Comparison of ENCODE assay signal across 19 cellular contexts in genomic region chr21:37341254-37341960, GRCh38. TPM values are rescaled to one million over a fixed set of nuclear protein-coding genes. Genes with fewer than 3 reads are reported as not detected.
DNase-seq lines count a peak whose midpoint lies in the region; ATAC-seq and TF ChIP-seq lines count a peak whose summit lies in the region.
"Had no signal": no experiment of that assay in that cellular context is flagged by ENCODE, and none has a peak within 500 bp of the region (broad histone marks: within the 10 kb centered on the region; RNA-seq: fewer than 3 reads in every experiment).

No MANE protein-coding gene starts in this region.

- no peaks in the 10 kb centered on the region for H3K36me3 ChIP-seq in breast epithelium
- H3K36me3 ChIP-seq: right atrium auricular region, uterus had no signal

- H3K27ac ChIP-seq in breast epithelium = no peak overlapping the region
- H3K27ac ChIP-seq in foreskin keratinocyte = peak overlapping the region; percentile 38
- no peak overlapping the region for H3K27ac ChIP-seq in dorsolateral prefrontal cortex
- H3K27ac ChIP-seq: right atrium auricular region, uterus had no signal

- H3K9me3 Mint-ChIP-seq in MCF 10A (ENCODE audit: unreplicated experiment) (peaks cover 13% of the 10 kb centered on the region), type B pancreatic cell (peaks cover 5% of the 10 kb centered on the region)

- POLR2A ChIA-PET in MCF 10A (lab: Yijun Ruan, JAX) = interaction anchor here (0.6 kb wide), 1 partner anchor 799 kb away, joined by 4 read pairs; no protein-coding TSS in a partner anchor

- no peak for TF ChIP-seq POLR2A in breast epithelium (IDR thresholded peaks at IDR 0.05)

- H3K36me3 Mint-ChIP-seq in MCF 10A (ENCODE audit: insufficient read depth, unreplicated experiment) (no peaks in the 10 kb centered on the region), type B pancreatic cell (peaks cover 4% of the 10 kb centered on the region)

- H3K9me3 ChIP-seq in breast epithelium = no peaks in the 10 kb centered on the region
- H3K9me3 ChIP-seq: right atrium auricular region, uterus had no signal

- H3K4me1 Mint-ChIP-seq in MCF 10A (ENCODE audit: insufficient read depth, unreplicated experiment) (peaks cover 25% of the 10 kb centered on the region), type B pancreatic cell (ENCODE audit: unreplicated experiment) (peaks cover 21% of the 10 kb centered on the region)

- no peak overlapping the region for H3K4me3 Mint-ChIP-seq in MCF 10A (ENCODE audit: unreplicated experiment)
- peak overlapping the region; percentile 46 for H3K4me3 Mint-ChIP-seq in type B pancreatic cell
- H3K4me3 Mint-ChIP-seq: activated CD4-positive, alpha-beta memory T cell treated with anti-CD3 and anti-CD28 coated beads for 36 hours; activated naive CD8-positive, alpha-beta T cell treated with anti-CD3 and anti-CD28 coated beads, Interleukin-2, amount 10 ng/mL, durations not matched to agents 7 days and 5 days; activated T-cell treated with anti-CD3 and anti-CD28 coated beads, Interleukin-2, amount 50 U/mL, for 24 hours had no signal

- no peaks in the 10 kb centered on the region for H3K27me3 Mint-ChIP-seq in MCF 10A (ENCODE audit: insufficient read depth, unreplicated experiment)
- no peaks in the 10 kb centered on the region for H3K27me3 Mint-ChIP-seq in type B pancreatic cell
- H3K27me3 Mint-ChIP-seq: activated T-cell treated with anti-CD3 and anti-CD28 coated beads, Interleukin-2, amount 50 U/mL, for 24 hours had no signal

- intact Hi-C loops in MCF 10A (cut with micrococcal nuclease) = no loop called here
- intact Hi-C loops in breast epithelium (cut with DNase I; ENCODE audit: low total_unique reads) = loop anchor here (10.0 kb wide), 1 partner anchor 1323 kb away; no protein-coding TSS in a partner anchor
- intact Hi-C loops in dorsolateral prefrontal cortex (cut with DNase I) = no loop called here

- H3K4me3 ChIP-seq in breast epithelium (no peak overlapping the region), dorsolateral prefrontal cortex (no peak overlapping the region)
- H3K4me3 ChIP-seq: right atrium auricular region, uterus had no signal

- CTCF ChIA-PET in MCF 10A (lab: Yijun Ruan, JAX) = no interaction called here

- BruUV-seq in MCF 10A (replicated peaks; lab: Mats Ljungman, UMichigan) = no TSS peak

- TF ChIP-seq CTCF in MCF 10A (IDR thresholded peaks at IDR 0.05; ENCODE audit: unreplicated experiment) (no peak), breast epithelium (IDR thresholded peaks at IDR 0.05) (no peak), foreskin keratinocyte (conservative IDR thresholded peaks at IDR 0.05) (no peak), type B pancreatic cell (conservative IDR thresholded peaks at IDR 0.05) (no peak), dorsolateral prefrontal cortex (IDR thresholded peaks at IDR 0.05 in 54 of 56, conservative IDR thresholded peaks at IDR 0.05 in 2 of 56; ENCODE audit: low read depth in 1 of 56, partially characterized antibody in 56 of 56) (no peak)

- peak; percentile 58 for ATAC-seq in SK-N-SH treated with all-trans-retinoic acid at 6 μM for 48 hours
- ATAC-seq in foreskin keratinocyte = peak; percentile 50
- no peak for ATAC-seq in GM19463 (IDR thresholded peaks at IDR 0.05; ENCODE audit: unreplicated experiment)

- H3K4me1 ChIP-seq in breast epithelium (no peaks in the 10 kb centered on the region), foreskin keratinocyte (peaks cover 32% of the 10 kb centered on the region)

- H3K27me3 ChIP-seq in breast epithelium (no peaks in the 10 kb centered on the region), foreskin keratinocyte (no peaks in the 10 kb centered on the region), dorsolateral prefrontal cortex (no peaks in the 10 kb centered on the region)
- H3K27me3 ChIP-seq: right atrium auricular region, uterus had no signal

- no peak for DNase-seq in MCF 10A (ENCODE audit: unreplicated experiment)
- no peak for DNase-seq in breast epithelium (ENCODE audit: low spot score in 2 of 2)
- DNase-seq in foreskin keratinocyte = peak; percentile 74 to 91
- no peak for DNase-seq in type B pancreatic cell (ENCODE audit: extremely low spot score, unreplicated experiment)
- no peak for DNase-seq in dorsolateral prefrontal cortex
- DNase-seq in AML-193 (lab: John Stamatoyannopoulos, UW) = no peak
- DNase-seq: activated CD4-positive, alpha-beta memory T cell treated with anti-CD3 and anti-CD28 coated beads for 36 hours; activated naive CD8-positive, alpha-beta T cell treated with anti-CD3 and anti-CD28 coated beads, Interleukin-2, amount 10 ng/mL, durations not matched to agents 7 days and 5 days; activated T-cell treated with anti-CD3 and anti-CD28 coated beads, Interleukin-2, amount 50 U/mL, for 24 hours; central memory CD4-positive, alpha-beta T cell; effector memory CD4-positive, alpha-beta T cell; GOT3; mesendoderm; NCI-H1694 treated with DMSO at 0.1 percent for 48 hours; NCI-H510A; uterus had no signal

- H3K27ac Mint-ChIP-seq in MCF 10A (ENCODE audit: low read depth, unreplicated experiment) = peak overlapping the region; percentile 76
- H3K27ac Mint-ChIP-seq in type B pancreatic cell = peak overlapping the region; percentile 85
- H3K27ac Mint-ChIP-seq: activated CD4-positive, alpha-beta memory T cell treated with anti-CD3 and anti-CD28 coated beads for 36 hours; activated naive CD8-positive, alpha-beta T cell treated with anti-CD3 and anti-CD28 coated beads, Interleukin-2, amount 10 ng/mL, durations not matched to agents 7 days and 5 days; activated T-cell treated with anti-CD3 and anti-CD28 coated beads, Interleukin-2, amount 50 U/mL, for 24 hours had no signal

TF ChIP-seq in SK-N-SH treated with all-trans-retinoic acid at 6 μM for 48 hours, 23 proteins besides CTCF, POLR2A, EP300 and RAD21 (continues in another document):
- TF ChIP-seq TSHZ2 (CRISPR knock-in tag; IDR thresholded peaks at IDR 0.05) (no peak), SNAI2 (CRISPR knock-in tag; IDR thresholded peaks at IDR 0.05) (0 out of 2 replicates have a peak, but pooled peaks have one; percentile 31), ZNF8 (CRISPR knock-in tag; IDR thresholded peaks at IDR 0.05) (no peak), ZFP30 (CRISPR knock-in tag; IDR thresholded peaks at IDR 0.05) (no peak), ZNF565 (CRISPR knock-in tag; conservative IDR thresholded peaks at IDR 0.05; ENCODE audit: low read depth) (no peak), ARNTL (CRISPR knock-in tag; IDR thresholded peaks at IDR 0.05; ENCODE audit: borderline replicate concordance, low read depth) (no peak)
- TF ChIP-seq, protein P1, sequence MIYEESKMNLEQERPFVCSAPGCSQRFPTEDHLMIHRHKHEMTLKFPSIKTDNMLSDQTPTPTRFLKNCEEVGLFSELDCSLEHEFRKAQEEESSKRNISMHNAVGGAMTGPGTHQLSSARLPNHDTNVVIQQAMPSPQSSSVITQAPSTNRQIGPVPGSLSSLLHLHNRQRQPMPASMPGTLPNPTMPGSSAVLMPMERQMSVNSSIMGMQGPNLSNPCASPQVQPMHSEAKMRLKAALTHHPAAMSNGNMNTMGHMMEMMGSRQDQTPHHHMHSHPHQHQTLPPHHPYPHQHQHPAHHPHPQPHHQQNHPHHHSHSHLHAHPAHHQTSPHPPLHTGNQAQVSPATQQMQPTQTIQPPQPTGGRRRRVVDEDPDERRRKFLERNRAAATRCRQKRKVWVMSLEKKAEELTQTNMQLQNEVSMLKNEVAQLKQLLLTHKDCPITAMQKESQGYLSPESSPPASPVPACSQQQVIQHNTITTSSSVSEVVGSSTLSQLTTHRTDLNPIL (CRISPR knock-in tag; IDR thresholded peaks at IDR 0.05; ENCODE audit: low read depth) = peak; percentile 78
- TF ChIP-seq, protein P2, sequence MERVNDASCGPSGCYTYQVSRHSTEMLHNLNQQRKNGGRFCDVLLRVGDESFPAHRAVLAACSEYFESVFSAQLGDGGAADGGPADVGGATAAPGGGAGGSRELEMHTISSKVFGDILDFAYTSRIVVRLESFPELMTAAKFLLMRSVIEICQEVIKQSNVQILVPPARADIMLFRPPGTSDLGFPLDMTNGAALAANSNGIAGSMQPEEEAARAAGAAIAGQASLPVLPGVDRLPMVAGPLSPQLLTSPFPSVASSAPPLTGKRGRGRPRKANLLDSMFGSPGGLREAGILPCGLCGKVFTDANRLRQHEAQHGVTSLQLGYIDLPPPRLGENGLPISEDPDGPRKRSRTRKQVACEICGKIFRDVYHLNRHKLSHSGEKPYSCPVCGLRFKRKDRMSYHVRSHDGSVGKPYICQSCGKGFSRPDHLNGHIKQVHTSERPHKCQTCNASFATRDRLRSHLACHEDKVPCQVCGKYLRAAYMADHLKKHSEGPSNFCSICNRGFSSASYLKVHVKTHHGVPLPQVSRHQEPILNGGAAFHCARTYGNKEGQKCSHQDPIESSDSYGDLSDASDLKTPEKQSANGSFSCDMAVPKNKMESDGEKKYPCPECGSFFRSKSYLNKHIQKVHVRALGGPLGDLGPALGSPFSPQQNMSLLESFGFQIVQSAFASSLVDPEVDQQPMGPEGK (CRISPR knock-in tag; IDR thresholded peaks at IDR 0.05; ENCODE audit: borderline replicate concordance) = peak; percentile 86

RNA-seq across cellular contexts. Expression of gene DYRK1A, which starts 25.2 kb away (rescaled TPM):
- total RNA-seq in MCF 10A (2022) = 58.6 and 63.1 TPM in 2 replicates
- 100 to 1,000 TPM in 1 of 3 donors, 10 to 100 TPM in 2; 71.7 to 138 (median 93.1) TPM for total RNA-seq in breast epithelium
- 29.0 and 30.1 TPM in 2 replicates for total RNA-seq in foreskin keratinocyte
- polyA plus RNA-seq in foreskin keratinocyte = 4.9 and 5.5 TPM in 2 replicates
- total RNA-seq in type B pancreatic cell (ENCODE audit: low replicate concordance) = 63.0 and 70.6 TPM in 2 replicates
- total RNA-seq in dorsolateral prefrontal cortex = 100 to 1,000 TPM in 43 of 120 experiments, 10 to 100 TPM in 77; 72.3 to 147 (median 97.5) TPM

Comparison
In these comparisons a context has a peak if more than half of its experiments do, and no peak if none do; other contexts are left out.
1. DNase-seq: peak in foreskin keratinocyte (2 of 2); none in MCF 10A (single experiment), breast epithelium (0 of 2), type B pancreatic cell (single experiment), dorsolateral prefrontal cortex (0 of 10) and AML-193 (0 of 2).